In genomic region chr3:64190517-64191515, GRCh38 we compare ENCODE assay signal across 11 cellular contexts. TPM values are rescaled to one million over a fixed set of nuclear protein-coding genes. Genes with fewer than 3 reads are reported as not detected.
DNase-seq lines count a peak whose midpoint lies in the region; ATAC-seq and TF ChIP-seq lines count a peak whose summit lies in the region.
"Had no signal": no experiment of that assay in that cellular context is flagged by ENCODE, and none has a peak within 500 bp of the region (broad histone marks: within the 10 kb centered on the region; RNA-seq: fewer than 3 reads in every experiment).

No MANE protein-coding gene starts in this region.

- no peaks in the 10 kb centered on the region for H3K27me3 ChIP-seq in MG63

- no peak for ATAC-seq in HG03521 (IDR thresholded peaks at IDR 0.05; ENCODE audit: unreplicated experiment)
- ATAC-seq: K562 had no signal

- no peak for TF ChIP-seq CTCF in astrocyte of the spinal cord (IDR thresholded peaks at IDR 0.05; ENCODE audit: low read depth, low read length)

- DNase-seq in AG08395 (ENCODE audit: low spot score) = peak; percentile 86
- peak; percentile 11 for DNase-seq in MG63
- peak; percentile 83 for DNase-seq in astrocyte of the spinal cord (ENCODE audit: low read depth, low spot score)
- peak; percentile 65 for DNase-seq in kidney glomerular epithelial cell (lab: John Stamatoyannopoulos, UW)
- no peak for DNase-seq in HT-29 (ENCODE audit: low spot score)
- DNase-seq in NCI-H748 (lab: John Stamatoyannopoulos, UW; ENCODE audit: unreplicated experiment) = no peak
- no peak for DNase-seq in KBM-7

- H3K4me3 ChIP-seq in MG63 (no peak overlapping the region), astrocyte of the spinal cord (ENCODE audit: low read depth, low read length) (no peak overlapping the region)
- H3K4me3 ChIP-seq: K562 had no signal

- no peaks in the 10 kb centered on the region for H3K36me3 ChIP-seq in MG63

- in situ Hi-C loops in astrocyte of the spinal cord (cut with HindIII; ENCODE audit: low sequenced_read_pairs) (no loop called here), KBM-7 (cut with MboI; ENCODE audit: low pct_unique_long_range_greater_than_20kb, low sequenced_read_pairs) (no loop called here)

- no peaks in the 10 kb centered on the region for H3K9me3 ChIP-seq in MG63

RNA-seq across cellular contexts. Expression of gene PRICKLE2, which starts 34.5 kb away (rescaled TPM):
- 0.40 TPM in 1 of 2 replicates, not detected in the other for total RNA-seq in MG63 (2014; rRNA removed; shearing (Covaris generic); ENCODE audit: low replicate concordance)
- total RNA-seq in HT-29 (2014; rRNA removed; shearing (Covaris generic)) = under 0.01 and 0.34 TPM in 2 replicates
- total RNA-seq: activated T-helper 1 cell treated with anti-CD3 and anti-CD28 coated beads, Interleukin-12 subunit alpha, Interleukin-12 subunit beta, Interleukin-2, Interleukin-4 antibody, amounts not matched to agents 30 ng/mL and 10 ng/mL and 1 ng/mL, durations not matched to agents 14 hours and 24 hours and 36 hours; NCI-H460 had no signal

Comparison
In these comparisons a context has a peak if more than half of its experiments do, and no peak if none do; other contexts are left out.
1. DNase-seq: peak in AG08395 (single experiment), MG63 (single experiment), astrocyte of the spinal cord (single experiment) and kidney glomerular epithelial cell (single experiment); none in HT-29 (single experiment), NCI-H748 (single experiment) and KBM-7 (single experiment).